1 cellular context compared by ENCODE assay signal in the genomic region with DNA sequence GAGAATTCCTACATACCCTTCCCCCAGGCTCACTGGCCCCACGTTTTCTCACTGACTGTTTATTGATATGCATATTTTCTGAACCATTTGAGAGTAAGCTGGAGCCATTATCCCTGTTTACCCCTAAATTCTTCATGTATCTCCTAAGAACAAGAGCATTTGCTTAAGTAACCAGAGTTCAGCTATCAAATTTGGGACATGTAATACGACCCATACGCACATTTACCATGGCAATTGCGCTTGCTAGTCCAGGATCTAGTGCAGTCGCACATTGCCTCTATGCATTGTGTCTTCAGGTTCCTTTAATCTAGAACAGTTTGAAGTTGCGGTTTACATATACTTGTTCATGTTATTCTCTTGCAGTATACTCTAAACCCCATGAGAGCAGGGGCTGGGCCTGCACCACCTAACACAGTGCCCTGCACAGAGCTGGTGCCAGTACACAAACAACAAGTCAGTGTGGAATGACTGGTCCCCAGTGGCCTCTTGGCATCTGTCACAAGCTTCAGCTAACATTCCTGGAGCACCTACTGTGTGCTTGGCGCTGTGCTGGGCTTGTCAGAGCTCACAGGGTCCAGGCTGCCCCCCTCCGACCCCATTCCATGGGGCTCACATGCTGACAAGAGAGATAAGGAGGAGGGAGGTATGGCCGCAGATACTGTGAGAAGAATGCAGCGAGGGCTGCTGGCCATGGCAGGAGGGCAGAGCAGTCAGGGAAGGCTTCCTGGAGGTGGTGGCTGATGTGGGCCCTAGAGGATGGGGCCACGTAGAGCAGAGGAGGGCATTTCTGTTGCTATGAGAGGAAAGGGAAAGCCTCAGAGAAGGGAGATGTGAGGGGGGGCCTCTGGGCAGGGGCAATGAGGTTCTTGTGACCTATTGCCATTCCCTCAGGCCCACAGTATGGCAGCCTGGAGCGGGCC.
TF ChIP-seq lines count a peak whose summit lies in the region.

No MANE protein-coding gene starts in this region.

TF ChIP-seq in HCT116, 20 proteins besides CTCF, POLR2A, EP300 and RAD21:
- no peak for TF ChIP-seq EGR1 (IDR thresholded peaks at IDR 0.05; ENCODE audit: low read depth)
- no peak for TF ChIP-seq ZNF274 (IDR thresholded peaks at IDR 0.05; ENCODE audit: low read depth, low read length)
- no peak for TF ChIP-seq SRF (IDR thresholded peaks at IDR 0.05; ENCODE audit: low read depth)
